19 cellular contexts compared by ENCODE assay signal in genomic region chr13:47049276-47049989, GRCh38.
DNase-seq lines count a peak whose midpoint lies in the region; ATAC-seq and TF ChIP-seq lines count a peak whose summit lies in the region.
"Had no signal": no experiment of that assay in that cellular context is flagged by ENCODE, and none has a peak within 500 bp of the region (broad histone marks: within the 10 kb centered on the region; RNA-seq: fewer than 3 reads in every experiment).

No MANE protein-coding gene starts in this region.

- no peaks in the 10 kb centered on the region for H4K20me1 ChIP-seq in GM23338 (replicated peaks; ENCODE audit: insufficient read depth)
- H4K20me1 ChIP-seq in smooth muscle cell (ENCODE audit: low read depth), result no peaks in the 10 kb centered on the region
- H4K20me1 ChIP-seq: BLaER1 treated with 17β-estradiol and CSF1 and Interleukin-3, amounts not matched to agents 10 nM and 100 nM had no signal

- H3K79me2 ChIP-seq in GM23338 (replicated peaks; ENCODE audit: insufficient read depth) (no peaks in the 10 kb centered on the region), smooth muscle cell (ENCODE audit: low read depth) (no peaks in the 10 kb centered on the region)

- TF ChIP-seq EP300 in ovary (IDR thresholded peaks at IDR 0.05), result no peak

- no peaks in the 10 kb centered on the region for H3K9me2 ChIP-seq in GM23338 (ENCODE audit: insufficient read depth)

- no peak for TF ChIP-seq CTCF in GM23338 (conservative IDR thresholded peaks at IDR 0.05; ENCODE audit: low read depth in 2 of 2)
- TF ChIP-seq CTCF in astrocyte of the spinal cord (IDR thresholded peaks at IDR 0.05; ENCODE audit: low read depth, low read length), result no peak
- TF ChIP-seq CTCF in smooth muscle cell (IDR thresholded peaks at IDR 0.05; ENCODE audit: borderline replicate concordance, insufficient read depth, poor library complexity, severe bottlenecking), result no peak
- no peak for TF ChIP-seq CTCF in ovary (IDR thresholded peaks at IDR 0.05)

- no peak overlapping the region for H3K27ac ChIP-seq in GM23338 (ENCODE audit: low read depth)
- no peak overlapping the region for H3K27ac ChIP-seq in smooth muscle cell (ENCODE audit: low read depth)
- no peak overlapping the region for H3K27ac ChIP-seq in ovary
- H3K27ac ChIP-seq: BLaER1 treated with 17β-estradiol and CSF1 and Interleukin-3, amounts not matched to agents 10 nM and 100 nM had no signal

- no peak overlapping the region for H3K4me3 Mint-ChIP-seq in GM23338
- H3K4me3 Mint-ChIP-seq: CD4-positive, alpha-beta memory T cell had no signal

- peaks cover 2% of the 10 kb centered on the region for H3K27me3 Mint-ChIP-seq in GM23338 (ENCODE audit: insufficient read depth, low read depth, poor library complexity)

- no peak overlapping the region for H3K4me3 ChIP-seq in GM23338
- no peak overlapping the region for H3K4me3 ChIP-seq in astrocyte of the spinal cord (ENCODE audit: low read depth, low read length)
- H3K4me3 ChIP-seq in smooth muscle cell, result no peak overlapping the region
- H3K4me3 ChIP-seq in ovary, result no peak overlapping the region
- H3K4me3 ChIP-seq: BLaER1 treated with 17β-estradiol and CSF1 and Interleukin-3, amounts not matched to agents 10 nM and 100 nM; K562 had no signal

- H2AFZ ChIP-seq in GM23338, result peak overlapping the region; percentile 64
- H2AFZ ChIP-seq in smooth muscle cell (ENCODE audit: low read depth), result peak overlapping the region; percentile 69

- H3K4me1 Mint-ChIP-seq in GM23338, result peaks cover 23% of the 10 kb centered on the region
- H3K4me1 Mint-ChIP-seq: CD4-positive, alpha-beta memory T cell had no signal

- in situ Hi-C loops in astrocyte of the spinal cord (cut with HindIII; ENCODE audit: low sequenced_read_pairs), result no loop called here

- WGBS in smooth muscle cell (ENCODE audit: low lambda C conversion rate), result 67% methylated on average over 4 of the region's 4 CpGs
- 29 to 39% (median 36%) methylated on average over 4 of the region's 4 CpGs for WGBS in ovary, 3 donors

- peaks cover 19% of the 10 kb centered on the region; the same call in 1 of the 2 replicates for H3K4me1 ChIP-seq in GM23338 (ENCODE audit: insufficient read depth)
- H3K4me1 ChIP-seq in smooth muscle cell (ENCODE audit: low read depth), result peaks cover 5% of the 10 kb centered on the region
- H3K4me1 ChIP-seq in ovary (ENCODE audit: insufficient read depth), result no peaks in the 10 kb centered on the region

- H3F3A ChIP-seq in GM23338 (replicated peaks; ENCODE audit: low read depth), result no peaks in the 10 kb centered on the region
- H3F3A ChIP-seq in smooth muscle cell (ENCODE audit: low read depth), result no peaks in the 10 kb centered on the region

- peak overlapping the region; percentile 10 for H3K27ac Mint-ChIP-seq in GM23338
- H3K27ac Mint-ChIP-seq: CD4-positive, alpha-beta memory T cell had no signal

- H3K4me2 ChIP-seq in GM23338, result no peak overlapping the region
- H3K4me2 ChIP-seq in smooth muscle cell, result peak overlapping the region; percentile 25
- H3K4me2 ChIP-seq: BLaER1 treated with 17β-estradiol and CSF1 and Interleukin-3, amounts not matched to agents 10 nM and 100 nM had no signal

- H3K9me3 ChIP-seq in smooth muscle cell (replicated peaks; ENCODE audit: low read depth) (no peaks in the 10 kb centered on the region), ovary (no peaks in the 10 kb centered on the region)
- H3K9me3 ChIP-seq: BLaER1 treated with 17β-estradiol and CSF1 and Interleukin-3, amounts not matched to agents 10 nM and 100 nM had no signal

- intact Hi-C loops in ovary (cut with DNase I), result no loop called here

- H3K27me3 ChIP-seq in GM23338 (ENCODE audit: insufficient read depth) (no peaks in the 10 kb centered on the region), smooth muscle cell (ENCODE audit: low read depth) (no peaks in the 10 kb centered on the region), ovary (no peaks in the 10 kb centered on the region)
- H3K27me3 ChIP-seq: BLaER1 treated with 17β-estradiol and CSF1 and Interleukin-3, amounts not matched to agents 10 nM and 100 nM had no signal

- H3K36me3 ChIP-seq in GM23338 (ENCODE audit: insufficient read depth), result no peaks in the 10 kb centered on the region
- no peaks in the 10 kb centered on the region for H3K36me3 ChIP-seq in smooth muscle cell (ENCODE audit: low read depth)
- H3K36me3 ChIP-seq in ovary, result no peaks in the 10 kb centered on the region
- H3K36me3 ChIP-seq: BLaER1 treated with 17β-estradiol and CSF1 and Interleukin-3, amounts not matched to agents 10 nM and 100 nM had no signal

- no peaks in the 10 kb centered on the region for H3K36me3 Mint-ChIP-seq in GM23338 (ENCODE audit: low read depth)
- H3K36me3 Mint-ChIP-seq: CD4-positive, alpha-beta memory T cell had no signal

- no peaks in the 10 kb centered on the region for H3K9me3 Mint-ChIP-seq in GM23338

- TF ChIP-seq POLR2A in ovary (IDR thresholded peaks at IDR 0.05) (no peak), erythroblast (IDR thresholded peaks at IDR 0.05; ENCODE audit: low read length) (no peak)

- no peak for DNase-seq in GM23338 (ENCODE audit: low spot score)
- DNase-seq in astrocyte of the spinal cord (ENCODE audit: low read depth, low spot score), result peak; percentile 12
- peak; percentile 84 for DNase-seq in fibroblast of peridontal ligament (ENCODE audit: extremely low read depth)
- no peak for DNase-seq in smooth muscle cell (lab: John Stamatoyannopoulos, UW; ENCODE audit: unreplicated experiment)
- DNase-seq in ovary, result no peak
- DNase-seq in erythroblast (lab: John Stamatoyannopoulos, UW), result no peak
- DNase-seq: Calu3; CD4-positive, alpha-beta memory T cell; DMS153; MM.1S; NCI-H1048; NCI-H1417 treated with DMSO at 0.1 percent for 48 hours; NCI-H187 treated with DMSO at 0.1 percent for 48 hours; NCI-H510A; NCI-H748 treated with DMSO at 0.1 percent for 48 hours; SIG-M5 had no signal

- ATAC-seq in GM23338 (no peak), HG03354 (IDR thresholded peaks at IDR 0.05; ENCODE audit: poor library complexity, severe bottlenecking, unreplicated experiment) (no peak)
- ATAC-seq: K562 had no signal

- H3K9ac ChIP-seq in smooth muscle cell (ENCODE audit: low read depth), result no peak overlapping the region
- H3K9ac ChIP-seq: BLaER1 treated with 17β-estradiol and CSF1 and Interleukin-3, amounts not matched to agents 10 nM and 100 nM had no signal

TF ChIP-seq in GM23338, 12 proteins besides CTCF, POLR2A, EP300 and RAD21 (continues in another document):
- TF ChIP-seq ETS1 (IDR thresholded peaks at IDR 0.05), result no peak
- TF ChIP-seq ZNF331 (CRISPR knock-in tag; IDR thresholded peaks at IDR 0.05; ENCODE audit: low read depth), result no peak
- TF ChIP-seq EZH2phosphoT487 (IDR thresholded peaks at IDR 0.05; ENCODE audit: unreplicated experiment), result no peak

Comparison
In these comparisons a context has a peak if more than half of its experiments do, and no peak if none do; other contexts are left out.
1. DNase-seq: peak in astrocyte of the spinal cord (single experiment) and fibroblast of peridontal ligament (single experiment); none in GM23338 (single experiment), smooth muscle cell (single experiment), ovary (0 of 5) and erythroblast (0 of 2).